ENCODE assay signal across 16 cellular contexts in genomic region chr3:39122811-39123210, GRCh38. TPM values are rescaled to one million over a fixed set of nuclear protein-coding genes. Genes with fewer than 3 reads are reported as not detected.
A peak's percentile ranks its signal among the peaks of the same experiment; 100 is the strongest.
DNase-seq lines count a peak whose midpoint lies in the region; ATAC-seq and TF ChIP-seq lines count a peak whose summit lies in the region.
"Had no signal": no experiment of that assay in that cellular context is flagged by ENCODE, and none has a peak within 500 bp of the region (broad histone marks: within the 10 kb centered on the region; RNA-seq: fewer than 3 reads in every experiment).

No MANE protein-coding gene starts in this region.

- ATAC-seq in GM18520 (IDR thresholded peaks at IDR 0.05; ENCODE audit: unreplicated experiment), result peak; percentile 50
- peak; percentile 74 for ATAC-seq in GM21447 (IDR thresholded peaks at IDR 0.05; ENCODE audit: unreplicated experiment)
- ATAC-seq in HG03095 (IDR thresholded peaks at IDR 0.05; ENCODE audit: unreplicated experiment), result peak; percentile 75
- peak; percentile 71 for ATAC-seq in activated B cell treated with CpG ODN at 0.5 μM for 24 hours (ENCODE audit: low read depth)
- no peak for ATAC-seq in omental fat pad (ENCODE audit: low FRiP score)
- no peak for ATAC-seq in natural killer cell treated with Interleukin-12 subunit alpha and Interleukin-12 subunit beta and Interleukin-15 and Interleukin-18, amount 100 ng/mL, for 72 hours
- ATAC-seq: activated CD8-positive, alpha-beta T cell treated with anti-CD3 and anti-CD28 coated beads for 36 hours; effector memory CD8-positive, alpha-beta T cell; gastrocnemius medialis had no signal

- H3K27me3 Mint-ChIP-seq in activated B cell treated with CpG ODN at 0.5 μM for 24 hours, result no peaks in the 10 kb centered on the region
- H3K27me3 Mint-ChIP-seq in natural killer cell treated with Interleukin-12 subunit alpha and Interleukin-12 subunit beta and Interleukin-15 and Interleukin-18, amount 100 ng/mL, for 72 hours, result peaks cover 12 to 19% of the 10 kb centered on the region in 2 donors
- H3K27me3 Mint-ChIP-seq: activated CD8-positive, alpha-beta T cell treated with anti-CD3 and anti-CD28 coated beads for 36 hours; effector memory CD8-positive, alpha-beta T cell had no signal

- peaks cover 74% of the 10 kb centered on the region for H3K4me1 Mint-ChIP-seq in activated B cell treated with CpG ODN at 0.5 μM for 24 hours
- peaks cover 12 to 16% of the 10 kb centered on the region in 2 donors for H3K4me1 Mint-ChIP-seq in natural killer cell treated with Interleukin-12 subunit alpha and Interleukin-12 subunit beta and Interleukin-15 and Interleukin-18, amount 100 ng/mL, for 72 hours (ENCODE audit: low read depth in 2 of 2)

- peak overlapping the region; percentile 45 for H3K4me3 Mint-ChIP-seq in activated B cell treated with CpG ODN at 0.5 μM for 24 hours
- no peak overlapping the region for H3K4me3 Mint-ChIP-seq in natural killer cell treated with Interleukin-12 subunit alpha and Interleukin-12 subunit beta and Interleukin-15 and Interleukin-18, amount 100 ng/mL, for 72 hours
- H3K4me3 Mint-ChIP-seq: activated CD8-positive, alpha-beta T cell treated with anti-CD3 and anti-CD28 coated beads for 36 hours; effector memory CD8-positive, alpha-beta T cell had no signal

- H3K9me3 Mint-ChIP-seq in activated B cell treated with CpG ODN at 0.5 μM for 24 hours, result no peaks in the 10 kb centered on the region
- no peaks in the 10 kb centered on the region for H3K9me3 Mint-ChIP-seq in natural killer cell treated with Interleukin-12 subunit alpha and Interleukin-12 subunit beta and Interleukin-15 and Interleukin-18, amount 100 ng/mL, for 72 hours
- H3K9me3 Mint-ChIP-seq: activated CD8-positive, alpha-beta T cell treated with anti-CD3 and anti-CD28 coated beads for 36 hours; effector memory CD8-positive, alpha-beta T cell had no signal

- H3K27ac Mint-ChIP-seq in activated B cell treated with CpG ODN at 0.5 μM for 24 hours, result peak overlapping the region; percentile 77
- no peak overlapping the region for H3K27ac Mint-ChIP-seq in natural killer cell treated with Interleukin-12 subunit alpha and Interleukin-12 subunit beta and Interleukin-15 and Interleukin-18, amount 100 ng/mL, for 72 hours
- H3K27ac Mint-ChIP-seq: activated CD8-positive, alpha-beta T cell treated with anti-CD3 and anti-CD28 coated beads for 36 hours; effector memory CD8-positive, alpha-beta T cell had no signal

- POLR2A ChIA-PET in activated B cell treated with CpG ODN at 0.5 μM for 24 hours (lab: Charles Lee), result interaction anchor here (1.0 kb wide), 1 partner anchor 31 kb away, joined by 4 read pairs; no protein-coding TSS in a partner anchor

- DNase-seq in activated B cell treated with CpG ODN at 0.5 μM for 24 hours (no peak), omental fat pad (ENCODE audit: low spot score) (no peak), HuH-7 (ENCODE audit: low spot score) (no peak), NCI-H345 treated with DMSO at 0.1 percent for 48 hours (lab: John Stamatoyannopoulos, UW; ENCODE audit: unreplicated experiment) (no peak)
- no peak for DNase-seq in natural killer cell treated with Interleukin-12 subunit alpha and Interleukin-12 subunit beta and Interleukin-15 and Interleukin-18, amount 100 ng/mL, for 72 hours (ENCODE audit: low spot score)
- DNase-seq: activated CD8-positive, alpha-beta T cell treated with anti-CD3 and anti-CD28 coated beads for 36 hours; activated gamma-delta T cell treated with Interleukin-2 at 50 U/mL for 16 hours; AML-193; DND-41; effector memory CD8-positive, alpha-beta T cell; gastrocnemius medialis; NCI-H446 treated with DMSO at 0.1 percent for 48 hours; stimulated activated naive CD4-positive, alpha-beta T cell had no signal

- CTCF ChIA-PET in activated B cell treated with CpG ODN at 0.5 μM for 24 hours (lab: Charles Lee), result no interaction called here

- intact Hi-C loops in activated B cell treated with CpG ODN at 0.5 μM for 24 hours (cut with micrococcal nuclease), result no loop called here

- peaks cover 21% of the 10 kb centered on the region for H3K36me3 Mint-ChIP-seq in activated B cell treated with CpG ODN at 0.5 μM for 24 hours (ENCODE audit: low read depth)
- H3K36me3 Mint-ChIP-seq in natural killer cell treated with Interleukin-12 subunit alpha and Interleukin-12 subunit beta and Interleukin-15 and Interleukin-18, amount 100 ng/mL, for 72 hours, result no peaks in the 10 kb centered on the region

- TF ChIP-seq CTCF in activated B cell treated with CpG ODN at 0.5 μM for 24 hours (IDR thresholded peaks at IDR 0.05) (no peak), omental fat pad (IDR thresholded peaks at IDR 0.05) (no peak)

RNA-seq across cellular contexts. Expression of gene TTC21A, which starts 15.3 kb away (rescaled TPM):
- total RNA-seq in activated B cell treated with CpG ODN at 0.5 μM for 24 hours (11.4 and 15.9 TPM in 2 replicates), omental fat pad (1 to 10 TPM; 2.6 to 9.9 (median 2.9) TPM)
- 1 to 10 TPM in 1 of 2 donors, under 1 TPM in 1; 0.12 to 1.8 TPM for total RNA-seq in natural killer cell treated with Interleukin-12 subunit alpha and Interleukin-12 subunit beta and Interleukin-15 and Interleukin-18, amount 100 ng/mL, for 72 hours

RNA-seq across cellular contexts. Expression of gene GORASP1, which starts 15.4 kb away (rescaled TPM):
- total RNA-seq in activated B cell treated with CpG ODN at 0.5 μM for 24 hours, result 41.6 and 47.8 TPM in 2 replicates
- 10 to 100 TPM; 38.7 to 56.4 (median 51.0) TPM for total RNA-seq in omental fat pad
- total RNA-seq in natural killer cell treated with Interleukin-12 subunit alpha and Interleukin-12 subunit beta and Interleukin-15 and Interleukin-18, amount 100 ng/mL, for 72 hours, result 10 to 100 TPM; 12.9 to 16.6 TPM

RNA-seq across cellular contexts. Expression of gene CSRNP1, which starts 30.6 kb away (rescaled TPM):
- total RNA-seq in activated B cell treated with CpG ODN at 0.5 μM for 24 hours (17.5 and 18.1 TPM in 2 replicates), omental fat pad (100 to 1,000 TPM in 2 of 4 donors, 10 to 100 TPM in 2; 52.0 to 321 (median 90.8) TPM)
- 10 to 100 TPM; 10.8 to 18.4 TPM for total RNA-seq in natural killer cell treated with Interleukin-12 subunit alpha and Interleukin-12 subunit beta and Interleukin-15 and Interleukin-18, amount 100 ng/mL, for 72 hours

Comparison
In these comparisons a context has a peak if more than half of its experiments do, and no peak if none do; other contexts are left out.
1. ATAC-seq: peak in GM18520 (single experiment), GM21447 (single experiment), HG03095 (single experiment) and activated B cell treated with CpG ODN at 0.5 μM for 24 hours (single experiment); none in omental fat pad (single experiment) and natural killer cell treated with Interleukin-12 subunit alpha and Interleukin-12 subunit beta and Interleukin-15 and Interleukin-18, amount 100 ng/mL, for 72 hours (0 of 2).